In the genomic region with DNA sequence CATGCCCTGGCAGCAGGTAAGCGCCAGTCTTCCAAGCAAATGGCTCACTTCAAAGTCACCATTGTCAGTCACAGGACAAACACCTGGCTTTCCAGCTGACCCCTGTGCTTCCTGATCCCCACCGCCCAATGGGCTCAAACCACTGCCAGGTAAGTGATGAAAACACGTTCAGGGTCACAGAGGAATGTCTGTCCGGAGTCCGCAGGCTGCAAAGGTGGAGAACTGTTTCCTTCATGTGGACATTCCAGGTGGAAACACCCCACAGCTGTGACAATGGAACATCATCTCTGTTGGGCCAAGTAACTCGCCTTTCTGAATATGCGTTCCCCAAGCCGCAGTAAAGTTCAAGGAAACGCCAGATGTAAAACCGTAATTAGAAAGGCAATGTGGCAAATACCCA, we compare ENCODE assay signal across 8 cellular contexts.
"Had no signal": no experiment of that assay in that cellular context is flagged by ENCODE, and none has a peak within 500 bp of the region (broad histone marks: within the 10 kb centered on the region; RNA-seq: fewer than 3 reads in every experiment).

No MANE protein-coding gene starts in this region.

- H3K4me3 ChIP-seq: GM12878 had no signal

- ATAC-seq: GM12878 had no signal

- DNase-seq: GDM1, GF-D8 had no signal

- FAIRE-seq: G401.6, GM12878, GM12891, GM12892, GM18507, GM19239 had no signal
